Comparison of ENCODE assay signal across 9 cellular contexts in genomic region chr2:67322361-67323001, GRCh38.
DNase-seq lines count a peak whose midpoint lies in the region; ATAC-seq and TF ChIP-seq lines count a peak whose summit lies in the region.
"Had no signal": no experiment of that assay in that cellular context is flagged by ENCODE, and none has a peak within 500 bp of the region (broad histone marks: within the 10 kb centered on the region; RNA-seq: fewer than 3 reads in every experiment).

No MANE protein-coding gene starts in this region.

- H3K9me3 Mint-ChIP-seq in neural progenitor cell: no peaks in the 10 kb centered on the region

- no peaks in the 10 kb centered on the region for H3K27me3 ChIP-seq in neural progenitor cell
- H3K27me3 ChIP-seq: BLaER1 treated with 17β-estradiol and CSF1 and Interleukin-3, amounts not matched to agents 10 nM and 100 nM had no signal

- no peaks in the 10 kb centered on the region for H3K79me2 ChIP-seq in neural progenitor cell (ENCODE audit: low read depth)

- H3K9me3 ChIP-seq in neural progenitor cell (ENCODE audit: low read depth) (no peaks in the 10 kb centered on the region), T-helper 17 cell (ENCODE audit: control insufficient read depth, low read length, poor library complexity, severe bottlenecking) (no peaks in the 10 kb centered on the region)
- H3K9me3 ChIP-seq: BLaER1 treated with 17β-estradiol and CSF1 and Interleukin-3, amounts not matched to agents 10 nM and 100 nM had no signal

- no peaks in the 10 kb centered on the region for H3K36me3 ChIP-seq in neural progenitor cell
- H3K36me3 ChIP-seq: BLaER1 treated with 17β-estradiol and CSF1 and Interleukin-3, amounts not matched to agents 10 nM and 100 nM had no signal

- H3K4me1 Mint-ChIP-seq in neural progenitor cell: peaks cover 34% of the 10 kb centered on the region
- H3K4me1 Mint-ChIP-seq in T-helper 17 cell: peaks cover 2% of the 10 kb centered on the region

- no peak overlapping the region for H3K4me2 ChIP-seq in neural progenitor cell
- H3K4me2 ChIP-seq: BLaER1 treated with 17β-estradiol and CSF1 and Interleukin-3, amounts not matched to agents 10 nM and 100 nM had no signal

- H3K27ac ChIP-seq in neural progenitor cell: no peak overlapping the region
- H3K27ac ChIP-seq: BLaER1 treated with 17β-estradiol and CSF1 and Interleukin-3, amounts not matched to agents 10 nM and 100 nM had no signal

- H3K36me3 Mint-ChIP-seq in neural progenitor cell (no peaks in the 10 kb centered on the region), T-helper 17 cell (ENCODE audit: low read depth) (no peaks in the 10 kb centered on the region)

- H4K20me1 ChIP-seq in neural progenitor cell (ENCODE audit: low read depth): no peaks in the 10 kb centered on the region

- TF ChIP-seq CTCF in neural progenitor cell (IDR thresholded peaks at IDR 0.05): peak; percentile 57

- peaks cover 30% of the 10 kb centered on the region for H3K4me1 ChIP-seq in neural progenitor cell
- H3K4me1 ChIP-seq: BLaER1 treated with 17β-estradiol and CSF1 and Interleukin-3, amounts not matched to agents 10 nM and 100 nM had no signal

- no peak overlapping the region for H3K9ac ChIP-seq in neural progenitor cell
- H3K9ac ChIP-seq: BLaER1 treated with 17β-estradiol and CSF1 and Interleukin-3, amounts not matched to agents 10 nM and 100 nM had no signal

- H3F3A ChIP-seq in neural progenitor cell (ENCODE audit: low read depth): peaks cover 3% of the 10 kb centered on the region

- peak overlapping the region; percentile 37 for H3K4me3 Mint-ChIP-seq in neural progenitor cell
- H3K4me3 Mint-ChIP-seq in T-helper 17 cell: no peak overlapping the region

- H3K27me3 Mint-ChIP-seq in neural progenitor cell (ENCODE audit: insufficient read depth, low read depth) (peaks cover 6% of the 10 kb centered on the region), T-helper 17 cell (peaks cover 6% of the 10 kb centered on the region)

- H2AFZ ChIP-seq in neural progenitor cell (replicated peaks): no peak overlapping the region

- H3K27ac Mint-ChIP-seq in neural progenitor cell: peak overlapping the region; percentile 68
- H3K27ac Mint-ChIP-seq in T-helper 17 cell: no peak overlapping the region

- DNase-seq in NCI-H2029 (lab: John Stamatoyannopoulos, UW): peak; percentile 19
- no peak for DNase-seq in NCI-H2029 treated with DMSO at 0.1 percent for 48 hours (lab: John Stamatoyannopoulos, UW)
- DNase-seq in NCI-H82 treated with DMSO at 0.1 percent for 48 hours (lab: John Stamatoyannopoulos, UW; ENCODE audit: unreplicated experiment): peak; percentile 44
- peak; percentile 69 for DNase-seq in neural progenitor cell (ENCODE audit: low spot score)
- no peak for DNase-seq in T-helper 17 cell

- peak; percentile 44 for ATAC-seq in esophagus mucosa
- no peak for ATAC-seq in GM18498 (IDR thresholded peaks at IDR 0.05; ENCODE audit: unreplicated experiment)
- no peak for ATAC-seq in HG03097 (IDR thresholded peaks at IDR 0.05; ENCODE audit: low FRiP score, unreplicated experiment)
- ATAC-seq in T-helper 17 cell: no peak

- no peak overlapping the region for H3K4me3 ChIP-seq in neural progenitor cell
- H3K4me3 ChIP-seq: BLaER1 treated with 17β-estradiol and CSF1 and Interleukin-3, amounts not matched to agents 10 nM and 100 nM had no signal

Comparison
In these comparisons a context has a peak if more than half of its experiments do, and no peak if none do; other contexts are left out.
1. DNase-seq: peak in NCI-H2029 (single experiment), NCI-H82 treated with DMSO at 0.1 percent for 48 hours (single experiment) and neural progenitor cell (single experiment); none in NCI-H2029 treated with DMSO at 0.1 percent for 48 hours (single experiment) and T-helper 17 cell (0 of 3).